In the genomic region with DNA sequence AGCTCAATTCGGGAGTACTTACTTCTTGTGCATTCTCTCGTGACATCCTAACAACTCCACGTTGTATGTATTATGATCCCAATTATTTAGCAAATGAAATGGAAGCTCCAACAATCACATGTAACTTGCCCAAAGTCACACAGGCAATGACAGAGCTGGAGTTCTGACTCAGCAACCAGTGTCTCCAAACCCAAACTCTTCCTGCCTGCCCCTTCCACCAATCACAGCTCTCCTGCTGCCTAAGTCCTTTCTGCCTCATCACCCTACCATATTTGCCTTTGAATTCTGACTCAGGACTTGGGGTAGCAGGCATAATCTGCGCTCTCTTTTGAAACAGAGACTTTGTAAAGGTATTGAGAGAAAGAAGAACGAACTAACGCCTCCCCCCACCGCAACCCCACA, we compare ENCODE assay signal across 24 cellular contexts.
A peak's percentile ranks its signal among the peaks of the same experiment; 100 is the strongest.
DNase-seq lines count a peak whose midpoint lies in the region; ATAC-seq and TF ChIP-seq lines count a peak whose summit lies in the region.
"Had no signal": no experiment of that assay in that cellular context is flagged by ENCODE, and none has a peak within 500 bp of the region (broad histone marks: within the 10 kb centered on the region; RNA-seq: fewer than 3 reads in every experiment).

No MANE protein-coding gene starts in this region.

- no peak for TF ChIP-seq CTCF in Loucy (conservative IDR thresholded peaks at IDR 0.05; ENCODE audit: low read length)

- no peaks in the 10 kb centered on the region for H3K79me2 ChIP-seq in Loucy (ENCODE audit: insufficient read depth, low read length)

- peak; percentile 21 to 31 for DNase-seq in activated T-cell treated with anti-CD3 and anti-CD28 coated beads, Interleukin-2, amount 50 U/mL, for 72 hours
- no peak for DNase-seq in activated T-cell treated with anti-CD3 and anti-CD28 coated beads, Interleukin-2, amount 50 U/mL, for 1 hour
- peak; percentile 53 for DNase-seq in activated CD4-positive, alpha-beta memory T cell treated with anti-CD3 and anti-CD28 coated beads for 36 hours
- DNase-seq in activated T-cell treated with anti-CD3 and anti-CD28 coated beads, Interleukin-2, amount 50 U/mL, for 4 hours: no peak
- DNase-seq in A172 (ENCODE audit: low spot score) (no peak), DMS53 treated with DMSO at 0.1 percent for 48 hours (lab: John Stamatoyannopoulos, UW; ENCODE audit: unreplicated experiment) (no peak)
- DNase-seq: ACHN; activated naive CD8-positive, alpha-beta T cell treated with anti-CD3 and anti-CD28 coated beads, Interleukin-2, amount 50 U/mL, for 24 hours; endodermal cell; IMR-90; left lung; MM.1S; NCI-H1694; NCI-H748 treated with DMSO at 0.1 percent for 48 hours; stimulated activated CD4-positive, alpha-beta T cell treated with anti-CD3 and anti-CD28 coated beads, Interleukin-15, amount 100 ng/mL, for 24 hours had no signal

- CTCF ChIA-PET in activated CD4-positive, alpha-beta memory T cell treated with anti-CD3 and anti-CD28 coated beads for 36 hours (lab: Charles Lee): interaction anchor here (0.8 kb wide), 1 partner anchor 132 kb away, joined by 3 read pairs; no protein-coding TSS in a partner anchor

- peak overlapping the region; percentile 29; the same call in 1 of the 2 replicates for H2AFZ ChIP-seq in Loucy (ENCODE audit: low read length)

- ATAC-seq in activated T-cell treated with anti-CD3 and anti-CD28 coated beads, Interleukin-2, amount 50 U/mL, for 72 hours (replicated peaks in 1 of 2): peak; percentile 30 to 43
- ATAC-seq in activated T-cell treated with anti-CD3 and anti-CD28 coated beads, Interleukin-2, amount 50 U/mL, for 4 hours: no peak
- ATAC-seq: activated naive CD8-positive, alpha-beta T cell treated with anti-CD3 and anti-CD28 coated beads, Interleukin-2, amount 50 U/mL, for 24 hours; HCT116; left lung; sciatic nerve; WTC11 had no signal

- peak overlapping the region; percentile 41 to 44 for H3K4me3 Mint-ChIP-seq in activated T-cell treated with anti-CD3 and anti-CD28 coated beads, Interleukin-2, amount 50 U/mL, for 72 hours
- peak overlapping the region; percentile 45 for H3K4me3 Mint-ChIP-seq in activated CD4-positive, alpha-beta memory T cell treated with anti-CD3 and anti-CD28 coated beads for 36 hours
- H3K4me3 Mint-ChIP-seq in activated T-cell treated with anti-CD3 and anti-CD28 coated beads, Interleukin-2, amount 50 U/mL, for 4 hours: no peak overlapping the region
- H3K4me3 Mint-ChIP-seq: activated naive CD8-positive, alpha-beta T cell treated with anti-CD3 and anti-CD28 coated beads, Interleukin-2, amount 50 U/mL, for 24 hours; brain; endodermal cell; nephron; WTC11 had no signal

- H3K9me2 ChIP-seq in Loucy (replicated peaks; ENCODE audit: low read depth, low read length): no peaks in the 10 kb centered on the region

- H3K36me3 Mint-ChIP-seq in activated T-cell treated with anti-CD3 and anti-CD28 coated beads, Interleukin-2, amount 50 U/mL, for 72 hours (ENCODE audit: insufficient read depth in 2 of 2): no peaks in the 10 kb centered on the region
- H3K36me3 Mint-ChIP-seq in activated CD4-positive, alpha-beta memory T cell treated with anti-CD3 and anti-CD28 coated beads for 36 hours: no peaks in the 10 kb centered on the region
- no peaks in the 10 kb centered on the region for H3K36me3 Mint-ChIP-seq in activated T-cell treated with anti-CD3 and anti-CD28 coated beads, Interleukin-2, amount 50 U/mL, for 4 hours (ENCODE audit: insufficient read depth)
- H3K36me3 Mint-ChIP-seq: brain, WTC11 had no signal

- no peaks in the 10 kb centered on the region for H3F3A ChIP-seq in Loucy (ENCODE audit: low read depth)

- no peak overlapping the region for H3K27ac ChIP-seq in thymus (ENCODE audit: low read depth)
- H3K27ac ChIP-seq: C4-2B, left lung, vagina had no signal

- peaks cover 38% of the 10 kb centered on the region for H3K4me1 Mint-ChIP-seq in activated T-cell treated with anti-CD3 and anti-CD28 coated beads, Interleukin-2, amount 50 U/mL, for 72 hours (ENCODE audit: low read depth)
- H3K4me1 Mint-ChIP-seq in activated CD4-positive, alpha-beta memory T cell treated with anti-CD3 and anti-CD28 coated beads for 36 hours (ENCODE audit: low read depth): peaks cover 40% of the 10 kb centered on the region
- peaks cover 11% of the 10 kb centered on the region for H3K4me1 Mint-ChIP-seq in activated T-cell treated with anti-CD3 and anti-CD28 coated beads, Interleukin-2, amount 50 U/mL, for 4 hours (ENCODE audit: low read depth)
- H3K4me1 Mint-ChIP-seq: endodermal cell, WTC11 had no signal

- peaks cover 0 to 2% of the 10 kb centered on the region in 2 donors for H3K9me3 Mint-ChIP-seq in activated T-cell treated with anti-CD3 and anti-CD28 coated beads, Interleukin-2, amount 50 U/mL, for 72 hours
- peaks cover 2% of the 10 kb centered on the region for H3K9me3 Mint-ChIP-seq in activated CD4-positive, alpha-beta memory T cell treated with anti-CD3 and anti-CD28 coated beads for 36 hours
- H3K9me3 Mint-ChIP-seq in activated T-cell treated with anti-CD3 and anti-CD28 coated beads, Interleukin-2, amount 50 U/mL, for 4 hours: no peaks in the 10 kb centered on the region
- H3K9me3 Mint-ChIP-seq: activated naive CD8-positive, alpha-beta T cell treated with anti-CD3 and anti-CD28 coated beads, Interleukin-2, amount 50 U/mL, for 24 hours; brain; endodermal cell; nephron; WTC11 had no signal

- H3K4me2 ChIP-seq in Loucy (ENCODE audit: low read depth, low read length, poor library complexity, severe bottlenecking): no peak overlapping the region

- H3K27me3 Mint-ChIP-seq in activated T-cell treated with anti-CD3 and anti-CD28 coated beads, Interleukin-2, amount 50 U/mL, for 72 hours (ENCODE audit: low read depth): peaks cover 12% of the 10 kb centered on the region
- peaks cover 5% of the 10 kb centered on the region for H3K27me3 Mint-ChIP-seq in activated CD4-positive, alpha-beta memory T cell treated with anti-CD3 and anti-CD28 coated beads for 36 hours
- peaks cover 6% of the 10 kb centered on the region for H3K27me3 Mint-ChIP-seq in activated T-cell treated with anti-CD3 and anti-CD28 coated beads, Interleukin-2, amount 50 U/mL, for 4 hours (ENCODE audit: low read depth)

- WGBS in thymus: 86% methylated on average over 7 of the region's 7 CpGs

- H4K20me1 ChIP-seq in Loucy (ENCODE audit: insufficient read depth, low read length, poor library complexity, severe bottlenecking): no peaks in the 10 kb centered on the region

- H3K36me3 ChIP-seq in Loucy (ENCODE audit: insufficient read depth, low read length) (no peaks in the 10 kb centered on the region), thymus (ENCODE audit: control insufficient read depth, insufficient read depth) (no peaks in the 10 kb centered on the region)
- H3K36me3 ChIP-seq: left lung, vagina had no signal

- POLR2A ChIA-PET in activated CD4-positive, alpha-beta memory T cell treated with anti-CD3 and anti-CD28 coated beads for 36 hours (lab: Charles Lee): no interaction called here

- no peak overlapping the region for H3K27ac Mint-ChIP-seq in activated T-cell treated with anti-CD3 and anti-CD28 coated beads, Interleukin-2, amount 50 U/mL, for 72 hours
- peak overlapping the region; percentile 69 for H3K27ac Mint-ChIP-seq in activated CD4-positive, alpha-beta memory T cell treated with anti-CD3 and anti-CD28 coated beads for 36 hours
- H3K27ac Mint-ChIP-seq: activated naive CD8-positive, alpha-beta T cell treated with anti-CD3 and anti-CD28 coated beads, Interleukin-2, amount 50 U/mL, for 24 hours; brain; endodermal cell; nephron; WTC11 had no signal

- H3K9ac ChIP-seq in Loucy (ENCODE audit: low read depth, low read length, poor library complexity, severe bottlenecking): no peak overlapping the region

- no peaks in the 10 kb centered on the region for H3K27me3 ChIP-seq in Loucy (ENCODE audit: insufficient read depth, low read length, poor library complexity, severe bottlenecking)
- H3K27me3 ChIP-seq in thymus (ENCODE audit: control insufficient read depth, insufficient read depth): no peaks in the 10 kb centered on the region
- H3K27me3 ChIP-seq: left lung, vagina had no signal

- intact Hi-C loops in activated CD4-positive, alpha-beta memory T cell treated with anti-CD3 and anti-CD28 coated beads for 36 hours (cut with micrococcal nuclease): loop anchor here (10.0 kb wide), 3 partner anchors 561 to 951 kb away; no protein-coding TSS in a partner anchor

- H3K4me3 ChIP-seq in Loucy (ENCODE audit: low read length, poor library complexity, severe bottlenecking) (no peak overlapping the region), thymus (ENCODE audit: low read length) (peak overlapping the region; percentile 16)
- H3K4me3 ChIP-seq: left lung, vagina had no signal

- H3K9me3 ChIP-seq in Loucy (ENCODE audit: insufficient read depth, low read depth, low read length) (no peaks in the 10 kb centered on the region), thymus (ENCODE audit: control insufficient read depth) (no peaks in the 10 kb centered on the region)
- H3K9me3 ChIP-seq: left lung, vagina had no signal

- peaks cover 12% of the 10 kb centered on the region for H3K4me1 ChIP-seq in Loucy (ENCODE audit: insufficient read depth, low read length, poor library complexity, severe bottlenecking)
- H3K4me1 ChIP-seq in thymus (ENCODE audit: control insufficient read depth, insufficient read depth, low read length): peaks cover 41% of the 10 kb centered on the region
- H3K4me1 ChIP-seq: left lung had no signal

Comparison
In these comparisons a context has a peak if more than half of its experiments do, and no peak if none do; other contexts are left out.
1. ATAC-seq: peak in activated T-cell treated with anti-CD3 and anti-CD28 coated beads, Interleukin-2, amount 50 U/mL, for 72 hours (2 of 2); none in activated T-cell treated with anti-CD3 and anti-CD28 coated beads, Interleukin-2, amount 50 U/mL, for 4 hours (0 of 2).
2. DNase-seq: peak in activated T-cell treated with anti-CD3 and anti-CD28 coated beads, Interleukin-2, amount 50 U/mL, for 72 hours (2 of 2) and activated CD4-positive, alpha-beta memory T cell treated with anti-CD3 and anti-CD28 coated beads for 36 hours (single experiment); none in activated T-cell treated with anti-CD3 and anti-CD28 coated beads, Interleukin-2, amount 50 U/mL, for 1 hour (single experiment), activated T-cell treated with anti-CD3 and anti-CD28 coated beads, Interleukin-2, amount 50 U/mL, for 4 hours (single experiment), A172 (single experiment) and DMS53 treated with DMSO at 0.1 percent for 48 hours (single experiment).